8 cellular contexts compared by ENCODE assay signal in the genomic region with DNA sequence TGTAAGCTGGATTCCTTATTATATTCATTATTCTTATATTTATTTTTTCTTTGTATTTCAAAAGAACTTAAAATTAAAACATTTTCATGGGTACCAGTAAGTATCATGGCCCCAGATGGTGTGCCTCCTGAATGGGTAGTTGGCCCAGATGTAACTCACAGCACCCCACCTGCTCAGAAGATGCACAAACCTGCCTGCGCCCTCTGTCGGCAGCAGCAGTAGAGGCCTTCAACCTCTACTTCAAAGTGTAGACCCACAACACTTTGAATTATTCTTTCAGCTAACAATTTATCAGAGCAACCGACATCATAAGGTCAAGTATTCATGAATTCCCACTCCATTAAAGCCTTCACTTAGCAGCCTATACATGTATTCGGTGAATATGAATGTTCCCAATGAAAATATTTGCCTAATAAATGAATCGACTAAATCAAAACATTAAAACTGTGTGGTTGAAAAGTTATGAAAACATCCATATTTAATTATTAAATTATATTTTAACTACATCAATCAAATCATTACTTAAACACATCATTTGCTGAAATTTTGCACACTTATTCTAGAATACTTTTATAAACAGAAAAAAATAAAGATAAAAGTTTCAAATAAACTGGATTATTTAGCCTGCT. TPM values are rescaled to one million over a fixed set of nuclear protein-coding genes. Genes with fewer than 3 reads are reported as not detected.
DNase-seq lines count a peak whose midpoint lies in the region; ATAC-seq and TF ChIP-seq lines count a peak whose summit lies in the region.

No MANE protein-coding gene starts in this region.

- ATAC-seq in GM21786 (IDR thresholded peaks at IDR 0.05; ENCODE audit: unreplicated experiment) (peak; percentile 50), T-helper 17 cell (peak; percentile 88)

- no peaks in the 10 kb centered on the region for H3K79me2 ChIP-seq in hepatocyte

- intact Hi-C loops in Caco-2 (cut with micrococcal nuclease; ENCODE audit: unreplicated experiment) = loop anchor here (1.0 to 5.0 kb wide), 4 partner anchors 15 to 794 kb away; no protein-coding TSS in a partner anchor

- H3K4me1 Mint-ChIP-seq in Caco-2 (ENCODE audit: low read depth, unreplicated experiment) (peaks cover 8% of the 10 kb centered on the region), T-helper 17 cell (no peaks in the 10 kb centered on the region)

- H3K27ac ChIP-seq in hepatocyte = no peak overlapping the region

- no peak overlapping the region for H2AFZ ChIP-seq in hepatocyte

- 24% methylated on average over 5 of the region's 5 CpGs for WGBS in hepatocyte (ENCODE audit: low lambda C conversion rate, missing lambda C conversion rate)

- H3K4me3 Mint-ChIP-seq in Caco-2 (ENCODE audit: unreplicated experiment) (no peak overlapping the region), T-helper 17 cell (no peak overlapping the region)

- DNase-seq in Caco-2 = peak; percentile 81 to 86
- peak; percentile 13 for DNase-seq in NCI-H1417 treated with DMSO at 0.1 percent for 48 hours (lab: John Stamatoyannopoulos, UW)
- peak; percentile 48 to 59 (median 56) for DNase-seq in T-helper 17 cell
- DNase-seq in adipocyte (ENCODE audit: low read depth) = peak; percentile 87
- DNase-seq in hepatocyte (ENCODE audit: low spot score) = peak; percentile 87
- DNase-seq in stimulated activated CD4-positive, alpha-beta T cell treated with anti-CD3 and anti-CD28 coated beads, Interleukin-15, amount 100 ng/mL, for 24 hours = peak; percentile 82
- no peak for DNase-seq in middle frontal gyrus (ENCODE audit: extremely low spot score, low spot score)

- H3K4me3 ChIP-seq in Caco-2 (ENCODE audit: low read depth, low read length) = no peak overlapping the region
- H3K4me3 ChIP-seq in adipocyte (ENCODE audit: low read length) = no peak overlapping the region
- no peak overlapping the region for H3K4me3 ChIP-seq in hepatocyte

- TF ChIP-seq CTCF in Caco-2 (IDR thresholded peaks at IDR 0.05; ENCODE audit: insufficient read depth in 1 of 2, low read depth in 1 of 2, low read length in 1 of 2, severe bottlenecking in 1 of 2, unreplicated experiment in 1 of 2) (peak; percentile 94 to 98), hepatocyte (IDR thresholded peaks at IDR 0.05; ENCODE audit: poor library complexity) (peak; percentile 92)

- H3K9me3 ChIP-seq in Caco-2 = no peaks in the 10 kb centered on the region
- H3K9me3 ChIP-seq in T-helper 17 cell (ENCODE audit: control insufficient read depth, low read length, poor library complexity, severe bottlenecking) = no peaks in the 10 kb centered on the region
- H3K9me3 ChIP-seq in adipocyte (ENCODE audit: control insufficient read depth, low read length) = no peaks in the 10 kb centered on the region
- no peaks in the 10 kb centered on the region for H3K9me3 ChIP-seq in hepatocyte (ENCODE audit: low read depth)

- H3K4me2 ChIP-seq in hepatocyte = no peak overlapping the region

- POLR2A ChIA-PET in Caco-2 (lab: Charles Lee) = interaction anchor here (0.6 kb wide), 2 partner anchors 15 to 82 kb away, joined by 3 to 4 read pairs; no protein-coding TSS in a partner anchor

- H4K20me1 ChIP-seq in hepatocyte (ENCODE audit: insufficient read depth, poor library complexity, severe bottlenecking) = no peaks in the 10 kb centered on the region

- CTCF ChIA-PET in Caco-2 (lab: Charles Lee) = interaction anchor here (1.0 to 7.1 kb wide), 12 partner anchors 10 to 219 kb away, joined by 3 to 129 read pairs (median 10); a partner anchor contains a TSS

- H3K27ac Mint-ChIP-seq in Caco-2 (ENCODE audit: unreplicated experiment) (no peak overlapping the region), T-helper 17 cell (no peak overlapping the region)

- H3K27me3 Mint-ChIP-seq in Caco-2 (ENCODE audit: insufficient read depth, unreplicated experiment) = no peaks in the 10 kb centered on the region
- H3K27me3 Mint-ChIP-seq in T-helper 17 cell = peaks cover 15% of the 10 kb centered on the region

- BruUV-seq in Caco-2 (replicated peaks; lab: Mats Ljungman, UMichigan) = no TSS peak

- no peaks in the 10 kb centered on the region for H3K9me2 ChIP-seq in hepatocyte (replicated peaks; ENCODE audit: insufficient read depth)

- no peaks in the 10 kb centered on the region for H3K36me3 ChIP-seq in Caco-2 (ENCODE audit: control insufficient read depth, insufficient read depth, low read length)
- no peaks in the 10 kb centered on the region for H3K36me3 ChIP-seq in adipocyte (ENCODE audit: control insufficient read depth, insufficient read depth, low read length, severe bottlenecking)
- H3K36me3 ChIP-seq in hepatocyte (replicated peaks; ENCODE audit: insufficient read depth, low read depth) = no peaks in the 10 kb centered on the region

- H3K9me3 Mint-ChIP-seq in Caco-2 (ENCODE audit: unreplicated experiment) = no peaks in the 10 kb centered on the region

- H3K36me3 Mint-ChIP-seq in Caco-2 (ENCODE audit: insufficient read depth, unreplicated experiment) (no peaks in the 10 kb centered on the region), T-helper 17 cell (ENCODE audit: low read depth) (peaks cover 2% of the 10 kb centered on the region)

- H3K9ac ChIP-seq in adipocyte (ENCODE audit: low read length) = no peak overlapping the region

- H3K27me3 ChIP-seq in Caco-2 (replicated peaks; ENCODE audit: control insufficient read depth, insufficient read depth, low read length) (no peaks in the 10 kb centered on the region), adipocyte (replicated peaks; ENCODE audit: control insufficient read depth, insufficient read depth, low read length) (no peaks in the 10 kb centered on the region), hepatocyte (no peaks in the 10 kb centered on the region)

- H3K4me1 ChIP-seq in Caco-2 (no peaks in the 10 kb centered on the region; the same call in 1 of the 2 replicates), adipocyte (ENCODE audit: control insufficient read depth, insufficient read depth, low read length) (peaks cover 8% of the 10 kb centered on the region), hepatocyte (ENCODE audit: insufficient read depth) (no peaks in the 10 kb centered on the region)

RNA-seq across cellular contexts. Expression of a gene that starts 25.4 kb away (rescaled TPM):
- total RNA-seq in Caco-2 (2022) = 5.5 and 5.7 TPM in 2 replicates
- 1 to 10 TPM; 2.7 to 3.0 TPM for total RNA-seq in T-helper 17 cell
- 9.0 and 10.5 TPM in 2 replicates for total RNA-seq in hepatocyte
- polyA plus RNA-seq in hepatocyte = 5.9 and 6.3 TPM in 2 replicates

RNA-seq across cellular contexts. Expression of a gene that starts 52.4 kb away (rescaled TPM):
- total RNA-seq in Caco-2 (2022) (0.36 TPM in 1 of 2 replicates, not detected in the other), T-helper 17 cell (not detected), hepatocyte (not detected in 2 replicates)
- polyA plus RNA-seq in hepatocyte = not detected in 2 replicates
